In the genomic region with DNA sequence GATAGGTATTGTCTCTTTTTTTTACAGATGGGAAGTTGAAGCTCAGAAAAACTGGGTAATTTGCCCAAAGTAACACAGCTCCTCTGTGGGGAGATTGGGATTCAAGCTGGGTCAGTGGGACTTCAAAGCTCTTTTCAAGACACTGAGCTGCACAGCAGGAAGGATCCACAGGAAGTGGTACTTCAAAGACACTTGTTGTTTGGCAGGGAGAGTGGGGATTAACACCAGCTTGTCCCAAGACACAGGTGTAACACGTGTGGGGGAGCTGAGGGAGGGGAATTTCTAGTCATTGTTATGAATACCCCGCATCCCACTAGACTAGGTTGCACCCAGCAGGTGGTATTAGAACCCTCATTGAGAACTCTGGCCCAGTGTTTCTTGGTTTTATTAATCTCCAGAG, we compare ENCODE assay signal across 1 cellular context.
A peak's percentile ranks its signal among the peaks of the same experiment; 100 is the strongest.
TF ChIP-seq lines count a peak whose summit lies in the region.

No MANE protein-coding gene starts in this region.

TF ChIP-seq in H1, 55 proteins besides CTCF, POLR2A, EP300 and RAD21 (continued from another document):
- no peak for TF ChIP-seq NRF1 (IDR thresholded peaks at IDR 0.05; ENCODE audit: low read depth, low read length)
- no peak for TF ChIP-seq ASH2L (IDR thresholded peaks at IDR 0.05; ENCODE audit: low read length)
- TF ChIP-seq TEAD4 (IDR thresholded peaks at IDR 0.05; ENCODE audit: low read depth, low read length): no peak
- peak; percentile 90 for TF ChIP-seq NANOG (IDR thresholded peaks at IDR 0.05; ENCODE audit: insufficient read depth, low read depth, low read length, poor library complexity, severe bottlenecking)
- TF ChIP-seq, protein P1, sequence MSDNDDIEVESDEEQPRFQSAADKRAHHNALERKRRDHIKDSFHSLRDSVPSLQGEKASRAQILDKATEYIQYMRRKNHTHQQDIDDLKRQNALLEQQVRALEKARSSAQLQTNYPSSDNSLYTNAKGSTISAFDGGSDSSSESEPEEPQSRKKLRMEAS (IDR thresholded peaks at IDR 0.05): peak; percentile 45; the same call in 1 of the 2 replicates
- peak; percentile 66 for TF ChIP-seq BACH1 (IDR thresholded peaks at IDR 0.05; ENCODE audit: low read length)
- TF ChIP-seq SAP30 (IDR thresholded peaks at IDR 0.05; ENCODE audit: insufficient read depth, insufficient replicate concordance, low read length): no peak
- no peak for TF ChIP-seq FOSL1 (IDR thresholded peaks at IDR 0.05; ENCODE audit: insufficient read depth, low read depth, low read length)
- no peak for TF ChIP-seq POU5F1 (IDR thresholded peaks at IDR 0.05; ENCODE audit: low read depth, low read length)
- no peak for TF ChIP-seq JUND (IDR thresholded peaks at IDR 0.05; ENCODE audit: low read length)
- no peak for TF ChIP-seq YY1 (IDR thresholded peaks at IDR 0.05; ENCODE audit: low read depth, low read length)
- TF ChIP-seq CTBP2 (IDR thresholded peaks at IDR 0.05; ENCODE audit: borderline replicate concordance, insufficient read depth, insufficient read length, low read length): no peak
- no peak for TF ChIP-seq SRF (IDR thresholded peaks at IDR 0.05; ENCODE audit: low read depth, low read length)
- 0 out of 2 replicates have a peak, but pooled peaks have one; percentile 12 for TF ChIP-seq SP1 (IDR thresholded peaks at IDR 0.05; ENCODE audit: low read depth, low read length)
- peak; percentile 46; the same call in 1 of the 2 replicates for TF ChIP-seq EGR1 (IDR thresholded peaks at IDR 0.05; ENCODE audit: borderline replicate concordance, low read depth, low read length)
- TF ChIP-seq HDAC2 (IDR thresholded peaks at IDR 0.05; ENCODE audit: borderline replicate concordance in 1 of 2, low read depth in 2 of 2, low read length in 2 of 2): peak; percentile 29 to 70; a peak in 1 of 4 replicates
- peak; percentile 61; the same call in 1 of the 2 replicates for TF ChIP-seq KDM1A (IDR thresholded peaks at IDR 0.05; ENCODE audit: borderline replicate concordance, low read length)
- no peak for TF ChIP-seq RXRA (IDR thresholded peaks at IDR 0.05; ENCODE audit: insufficient read depth, low read depth, low read length)
- TF ChIP-seq TCF12 (IDR thresholded peaks at IDR 0.05; ENCODE audit: low read depth, low read length): 0 out of 2 replicates have a peak, but pooled peaks have one; percentile 52
- TF ChIP-seq GABPA (IDR thresholded peaks at IDR 0.05; ENCODE audit: borderline replicate concordance, insufficient read depth, low read length): no peak
